7 cellular contexts compared by ENCODE assay signal in genomic region chr1:16619803-16620500, GRCh38. TPM values are rescaled to one million over a fixed set of nuclear protein-coding genes. Genes with fewer than 3 reads are reported as not detected.
DNase-seq lines count a peak whose midpoint lies in the region; TF ChIP-seq lines count a peak whose summit lies in the region.
"Not testable (repeated sequence)": the region's sequence is repeated elsewhere in the genome, so short reads cannot be mapped to it uniquely, and the experiment has no call there.

No MANE protein-coding gene starts in this region.

- H3K4me1 Mint-ChIP-seq in activated CD4-positive, alpha-beta T cell treated with anti-CD3 and anti-CD28 coated beads, Interleukin-2, amount 10 ng/mL, durations not matched to agents 24 days and 14 days; activated naive CD4-positive, alpha-beta T cell treated with anti-CD3 and anti-CD28 coated beads, Interleukin-2, amount 10 ng/mL, durations not matched to agents 7 days and 5 days; nephron progenitor cell: not testable (repeated sequence)

- H3K36me3 Mint-ChIP-seq in activated CD4-positive, alpha-beta T cell treated with anti-CD3 and anti-CD28 coated beads, Interleukin-2, amount 10 ng/mL, durations not matched to agents 24 days and 14 days (ENCODE audit: low read depth); activated naive CD4-positive, alpha-beta T cell treated with anti-CD3 and anti-CD28 coated beads, Interleukin-2, amount 10 ng/mL, durations not matched to agents 7 days and 5 days; nephron progenitor cell (ENCODE audit: low read depth): not testable (repeated sequence)

- not testable (repeated sequence) for H3K4me1 ChIP-seq in HUES6 (ENCODE audit: control insufficient read depth, insufficient read depth, low read length); spleen

- CTCF ChIA-PET in activated naive CD4-positive, alpha-beta T cell treated with anti-CD3 and anti-CD28 coated beads, Interleukin-2, amount 10 ng/mL, durations not matched to agents 7 days and 5 days (lab: Charles Lee) = interaction anchor here (0.9 to 3.2 kb wide), 9 partner anchors 8 to 341 kb away, joined by 3 to 20 read pairs (median 9); no protein-coding TSS in a partner anchor

- H3K27ac Mint-ChIP-seq in activated CD4-positive, alpha-beta T cell treated with anti-CD3 and anti-CD28 coated beads, Interleukin-2, amount 10 ng/mL, durations not matched to agents 24 days and 14 days; activated naive CD4-positive, alpha-beta T cell treated with anti-CD3 and anti-CD28 coated beads, Interleukin-2, amount 10 ng/mL, durations not matched to agents 7 days and 5 days; nephron progenitor cell: not testable (repeated sequence)

- H3K9me3 ChIP-seq in HUES6 (ENCODE audit: control insufficient read depth, insufficient read depth, low read depth, low read length); spleen: not testable (repeated sequence)

- H3K36me3 ChIP-seq in HUES6 (ENCODE audit: control insufficient read depth, insufficient read depth, low read length) (peaks cover 15% of the 10 kb centered on the region), spleen (peaks cover 12 to 74% (median 54%) of the 10 kb centered on the region in 6 donors)

- intact Hi-C loops in activated CD4-positive, alpha-beta T cell treated with anti-CD3 and anti-CD28 coated beads, Interleukin-2, amount 10 ng/mL, durations not matched to agents 24 days and 14 days (cut with micrococcal nuclease) = not testable (repeated sequence)
- intact Hi-C loops in spleen (cut with DNase I; ENCODE audit: low total_unique reads) = loop anchor here (5.0 kb wide), 1 partner anchor 327 kb away; no protein-coding TSS in a partner anchor

- H3K9me3 Mint-ChIP-seq in activated CD4-positive, alpha-beta T cell treated with anti-CD3 and anti-CD28 coated beads, Interleukin-2, amount 10 ng/mL, durations not matched to agents 24 days and 14 days; activated naive CD4-positive, alpha-beta T cell treated with anti-CD3 and anti-CD28 coated beads, Interleukin-2, amount 10 ng/mL, durations not matched to agents 7 days and 5 days; nephron progenitor cell: not testable (repeated sequence)

- H3K27me3 ChIP-seq in HUES6 (ENCODE audit: control insufficient read depth, insufficient read depth, low read length); spleen (replicated peaks in 1 of 7): not testable (repeated sequence)

- H3K9ac ChIP-seq in HUES6 (ENCODE audit: low read length) = peak overlapping the region; percentile 13

- not testable (repeated sequence) for H3K4me3 Mint-ChIP-seq in activated CD4-positive, alpha-beta T cell treated with anti-CD3 and anti-CD28 coated beads, Interleukin-2, amount 10 ng/mL, durations not matched to agents 24 days and 14 days; activated naive CD4-positive, alpha-beta T cell treated with anti-CD3 and anti-CD28 coated beads, Interleukin-2, amount 10 ng/mL, durations not matched to agents 7 days and 5 days; nephron progenitor cell

- not testable (repeated sequence) for H3K27ac ChIP-seq in HUES6 (ENCODE audit: low read depth, low read length); spleen

- not testable (repeated sequence) for TF ChIP-seq CTCF in nephron progenitor cell (IDR thresholded peaks at IDR 0.05); spleen (IDR thresholded peaks at IDR 0.05 in 8 of 11, conservative IDR thresholded peaks at IDR 0.05 in 3 of 11)

- not testable (repeated sequence) for H3K27me3 Mint-ChIP-seq in activated CD4-positive, alpha-beta T cell treated with anti-CD3 and anti-CD28 coated beads, Interleukin-2, amount 10 ng/mL, durations not matched to agents 24 days and 14 days; activated naive CD4-positive, alpha-beta T cell treated with anti-CD3 and anti-CD28 coated beads, Interleukin-2, amount 10 ng/mL, durations not matched to agents 7 days and 5 days; nephron progenitor cell (ENCODE audit: low read depth, poor library complexity)

- whole genome bisulfite sequencing in spleen, 5 donors = 90 to 95% (median 92%) methylated on average over 21 of the region's 21 CpGs

- not testable (repeated sequence) for TF ChIP-seq POLR2A in spleen (IDR thresholded peaks at IDR 0.05)

- DNase-seq in activated CD4-positive, alpha-beta T cell treated with anti-CD3 and anti-CD28 coated beads, Interleukin-2, amount 10 ng/mL, durations not matched to agents 24 days and 14 days = peak; percentile 63
- peak; percentile 19 for DNase-seq in activated naive CD4-positive, alpha-beta T cell treated with anti-CD3 and anti-CD28 coated beads, Interleukin-2, amount 10 ng/mL, durations not matched to agents 7 days and 5 days
- DNase-seq in ecto neural progenitor cell (ENCODE audit: low spot score) (peak; percentile 84), islet precursor cell (peak; percentile 81), nephron progenitor cell (peak; percentile 30), spleen (peak; percentile 81)

- H3K4me3 ChIP-seq in HUES6 (ENCODE audit: low read depth, low read length); spleen: not testable (repeated sequence)

RNA-seq across cellular contexts. Expression of gene NBPF1, which starts 6.6 kb away (rescaled TPM):
- 4.2 and 5.1 TPM in 2 replicates for total RNA-seq in activated CD4-positive, alpha-beta T cell treated with anti-CD3 and anti-CD28 coated beads, Interleukin-2, amount 10 ng/mL, durations not matched to agents 24 days and 14 days
- 10 to 100 TPM; 22.0 to 60.7 (median 33.7) TPM for total RNA-seq in spleen
- 1 to 10 TPM; 1.3 to 7.2 (median 2.9) TPM for polyA plus RNA-seq in spleen

RNA-seq across cellular contexts. Expression of gene RNU1-3, which starts 46.8 kb away (rescaled TPM):
- 1,962 and 2,189 TPM in 2 replicates for total RNA-seq in activated CD4-positive, alpha-beta T cell treated with anti-CD3 and anti-CD28 coated beads, Interleukin-2, amount 10 ng/mL, durations not matched to agents 24 days and 14 days
- total RNA-seq in spleen = 1,000 to 10,000 TPM in 4 of 7 donors, under 1 TPM in 3; under 0.01 to 8,075 (median 6,234) TPM
- polyA plus RNA-seq in spleen = not detected

Comparison
In these comparisons a context has a peak if more than half of its experiments do, and no peak if none do; other contexts are left out.
1. DNase-seq: peak in every context shown above with its lines; median percentile 84 in ecto neural progenitor cell; 81 in islet precursor cell; 81 in spleen; 63 in activated CD4-positive, alpha-beta T cell treated with anti-CD3 and anti-CD28 coated beads, Interleukin-2, amount 10 ng/mL, durations not matched to agents 24 days and 14 days; 30 in nephron progenitor cell; 19 in activated naive CD4-positive, alpha-beta T cell treated with anti-CD3 and anti-CD28 coated beads, Interleukin-2, amount 10 ng/mL, durations not matched to agents 7 days and 5 days.